In genomic region chr11:65654375-65655349, GRCh38 we compare ENCODE assay signal across 10 cellular contexts. TPM values are rescaled to one million over a fixed set of nuclear protein-coding genes. Genes with fewer than 3 reads are reported as not detected.
A peak's percentile ranks its signal among the peaks of the same experiment; 100 is the strongest.
DNase-seq lines count a peak whose midpoint lies in the region; ATAC-seq, FAIRE-seq and TF ChIP-seq lines count a peak whose summit lies in the region.
"Had no signal": no experiment of that assay in that cellular context is flagged by ENCODE, and none has a peak within 500 bp of the region (broad histone marks: within the 10 kb centered on the region; RNA-seq: fewer than 3 reads in every experiment).

No MANE protein-coding gene starts in this region.

- no peak for FAIRE-seq in HepG2 (lab: Jason Lieb, UNC)

- H3K27ac ChIP-seq in HepG2 (ENCODE audit: extremely low read length, insufficient read depth, low read length) (peak overlapping the region; percentile 98), thyroid gland (peak overlapping the region in 2 of 3 donors; percentile 84 to 97)

- ATAC-seq in activated naive CD4-positive, alpha-beta T cell treated with anti-CD3 and anti-CD28 coated beads, Interleukin-2, amount 50 U/mL, for 72 hours: no peak
- no peak for ATAC-seq in activated CD8-positive, alpha-beta T cell treated with anti-CD3 and anti-CD28 coated beads, Interleukin-2, amount 10 ng/mL, durations not matched to agents 7 days and 5 days
- ATAC-seq in HepG2 (no peak), HG02870 (IDR thresholded peaks at IDR 0.05; ENCODE audit: unreplicated experiment) (no peak), HG03039 (IDR thresholded peaks at IDR 0.05; ENCODE audit: unreplicated experiment) (no peak), GM21825 (IDR thresholded peaks at IDR 0.05; ENCODE audit: unreplicated experiment) (no peak)
- ATAC-seq: PC-3 had no signal

- H3K4me1 Mint-ChIP-seq in activated CD8-positive, alpha-beta T cell treated with anti-CD3 and anti-CD28 coated beads, Interleukin-2, amount 10 ng/mL, durations not matched to agents 7 days and 5 days (ENCODE audit: low read depth): peaks cover 55% of the 10 kb centered on the region

- H3K36me3 Mint-ChIP-seq in activated naive CD4-positive, alpha-beta T cell treated with anti-CD3 and anti-CD28 coated beads, Interleukin-2, amount 50 U/mL, for 72 hours: peaks cover 12 to 23% of the 10 kb centered on the region in 2 donors
- H3K36me3 Mint-ChIP-seq in activated CD8-positive, alpha-beta T cell treated with anti-CD3 and anti-CD28 coated beads, Interleukin-2, amount 10 ng/mL, durations not matched to agents 7 days and 5 days (ENCODE audit: low read depth): peaks cover 77% of the 10 kb centered on the region

- no peak for TF ChIP-seq RAD21 in HepG2 (CRISPR knock-in tag; IDR thresholded peaks at IDR 0.05)

- no peaks in the 10 kb centered on the region for H3K9me3 Mint-ChIP-seq in activated naive CD4-positive, alpha-beta T cell treated with anti-CD3 and anti-CD28 coated beads, Interleukin-2, amount 50 U/mL, for 72 hours
- no peaks in the 10 kb centered on the region for H3K9me3 Mint-ChIP-seq in activated CD8-positive, alpha-beta T cell treated with anti-CD3 and anti-CD28 coated beads, Interleukin-2, amount 10 ng/mL, durations not matched to agents 7 days and 5 days (ENCODE audit: insufficient read depth)

- H4K20me1 ChIP-seq in HepG2 (ENCODE audit: insufficient read depth, low read length): no peaks in the 10 kb centered on the region

- in situ Hi-C loops in HepG2 (cut with HindIII; ENCODE audit: extremely low pct_ligation_motif_present, low pct_unique_long_range_greater_than_20kb): no loop called here

- H3K27ac Mint-ChIP-seq in activated naive CD4-positive, alpha-beta T cell treated with anti-CD3 and anti-CD28 coated beads, Interleukin-2, amount 50 U/mL, for 72 hours: peak overlapping the region; percentile 2 to 96
- H3K27ac Mint-ChIP-seq in activated CD8-positive, alpha-beta T cell treated with anti-CD3 and anti-CD28 coated beads, Interleukin-2, amount 10 ng/mL, durations not matched to agents 7 days and 5 days: peak overlapping the region; percentile 56

- BruUV-seq in HepG2 (replicated peaks; lab: Mats Ljungman, UMichigan): no TSS peak

- no peak overlapping the region for H2AFZ ChIP-seq in HepG2 (ENCODE audit: low read length)

- TF ChIP-seq POLR2A in HepG2 (IDR thresholded peaks at IDR 0.05; ENCODE audit: insufficient read depth in 1 of 2, low read depth in 2 of 2, low read length in 2 of 2) (no peak), thyroid gland (IDR thresholded peaks at IDR 0.05) (no peak)

- TF ChIP-seq CTCF in HepG2 (CRISPR knock-in tag; IDR thresholded peaks at IDR 0.05) (no peak), thyroid gland (IDR thresholded peaks at IDR 0.05) (no peak)

- WGBS in HepG2 (ENCODE audit: low lambda C conversion rate): 96% methylated on average over 12 of the region's 14 CpGs
- 84 to 86% methylated on average over 14 of the region's 14 CpGs for WGBS in thyroid gland, 2 donors

- 0 out of 2 replicates have a peak overlapping the region, but pooled peaks have one; percentile 89 for H3K9ac ChIP-seq in HepG2 (ENCODE audit: insufficient read depth, low read depth, low read length)

- H3K4me3 ChIP-seq in HepG2 (replicated peaks in 1 of 3; ENCODE audit: insufficient read depth in 1 of 3, low read depth in 2 of 3, low read length in 3 of 3): no peak overlapping the region
- no peak overlapping the region for H3K4me3 ChIP-seq in thyroid gland (replicated peaks in 1 of 3)
- H3K4me3 ChIP-seq: lung had no signal

- no peaks in the 10 kb centered on the region for H3K27me3 ChIP-seq in HepG2 (ENCODE audit: control insufficient read depth in 1 of 2, insufficient read depth in 2 of 2, low read length in 2 of 2)
- H3K27me3 ChIP-seq in thyroid gland: no peaks in the 10 kb centered on the region

- H3K4me1 ChIP-seq in HepG2 (ENCODE audit: insufficient read depth, low read length) (peaks cover 35% of the 10 kb centered on the region), thyroid gland (peaks cover 25 to 38% of the 10 kb centered on the region in 2 donors)

- POLR2A ChIA-PET in activated CD8-positive, alpha-beta T cell treated with anti-CD3 and anti-CD28 coated beads, Interleukin-2, amount 10 ng/mL, durations not matched to agents 7 days and 5 days (lab: Charles Lee): interaction anchor here (0.5 to 5.4 kb wide), 6 partner anchors 8 to 36 kb away, joined by 3 to 50 read pairs (median 4); partner anchors contain the start of genes RELA and SIPA1
- POLR2A ChIA-PET in HepG2 (lab: Yijun Ruan, JAX): interaction anchor here (1.1 to 4.3 kb wide), 7 partner anchors 8 to 132 kb away, joined by 3 to 78 read pairs (median 19); partner anchors contain the start of genes KAT5, OVOL1, RELA and SIPA1

- intact Hi-C loops in HepG2 (cut with micrococcal nuclease; ENCODE audit: unreplicated experiment): no loop called here
- intact Hi-C loops in thyroid gland (cut with DNase I): loop anchor here (5.0 kb wide), 1 partner anchor 37 kb away; the partner anchor contains the start of gene PCNX3

- H3K4me3 Mint-ChIP-seq in activated CD8-positive, alpha-beta T cell treated with anti-CD3 and anti-CD28 coated beads, Interleukin-2, amount 10 ng/mL, durations not matched to agents 7 days and 5 days: no peak overlapping the region

- DNase-seq in activated naive CD4-positive, alpha-beta T cell treated with anti-CD3 and anti-CD28 coated beads, Interleukin-2, amount 50 U/mL, for 72 hours (ENCODE audit: low spot score in 2 of 2): no peak
- DNase-seq in activated naive CD4-positive, alpha-beta T cell treated with anti-CD3 and anti-CD28 coated beads, Interleukin-2, amount 50 U/mL, for 16 hours: no peak
- no peak for DNase-seq in activated CD8-positive, alpha-beta T cell treated with anti-CD3 and anti-CD28 coated beads, Interleukin-2, amount 10 ng/mL, durations not matched to agents 7 days and 5 days
- DNase-seq in HepG2 (ENCODE audit: low spot score) (no peak), thyroid gland (no peak)
- DNase-seq: PC-3 had no signal

- no peak overlapping the region for H3K4me2 ChIP-seq in HepG2 (ENCODE audit: low read depth, low read length)

- H3K36me3 ChIP-seq in HepG2 (replicated peaks in 1 of 2; ENCODE audit: control insufficient read depth in 1 of 2, insufficient read depth in 2 of 2, low read length in 2 of 2): peaks cover 27 to 49% of the 10 kb centered on the region in 2 experiments
- peaks cover 64 to 69% of the 10 kb centered on the region in 2 donors for H3K36me3 ChIP-seq in thyroid gland

- H3K27me3 Mint-ChIP-seq in activated CD8-positive, alpha-beta T cell treated with anti-CD3 and anti-CD28 coated beads, Interleukin-2, amount 10 ng/mL, durations not matched to agents 7 days and 5 days (ENCODE audit: low read depth): no peaks in the 10 kb centered on the region

- CTCF ChIA-PET in activated CD8-positive, alpha-beta T cell treated with anti-CD3 and anti-CD28 coated beads, Interleukin-2, amount 10 ng/mL, durations not matched to agents 7 days and 5 days (lab: Charles Lee): interaction anchor here (0.7 to 2.8 kb wide), 4 partner anchors 8 to 28 kb away, joined by 3 to 25 read pairs (median 13); partner anchors contain the start of genes RELA and SIPA1
- CTCF ChIA-PET in HepG2 (lab: Yijun Ruan, JAX; ENCODE audit: low intra/inter-chr PET ratio, low total read pairs): no interaction called here

- TF ChIP-seq EP300 in HepG2 (IDR thresholded peaks at IDR 0.05; ENCODE audit: low read depth in 2 of 2, low read length in 2 of 2) (no peak), HepG2 (CRISPR knock-in tag; IDR thresholded peaks at IDR 0.05; ENCODE audit: borderline replicate concordance) (no peak)

- no peaks in the 10 kb centered on the region for H3K79me2 ChIP-seq in HepG2 (ENCODE audit: insufficient read depth, low read length)

- H3K9me3 ChIP-seq in HepG2 (ENCODE audit: low read length) (no peaks in the 10 kb centered on the region), thyroid gland (no peaks in the 10 kb centered on the region)

RNA-seq across cellular contexts. Expression of gene RELA, which starts 8.1 kb away (rescaled TPM):
- total RNA-seq in activated naive CD4-positive, alpha-beta T cell treated with anti-CD3 and anti-CD28 coated beads, Interleukin-2, amount 50 U/mL, for 72 hours: 10 to 100 TPM; 81.7 to 97.8 TPM
- total RNA-seq in activated CD8-positive, alpha-beta T cell treated with anti-CD3 and anti-CD28 coated beads, Interleukin-2, amount 10 ng/mL, durations not matched to agents 7 days and 5 days: 10 to 100 TPM; 72.5 to 82.4 TPM
- total RNA-seq in HepG2 (2016; rRNA removed; fragmentation: Illumina TruSeq; extraction: Trizol) (18.7 and 21.4 TPM in 2 replicates), thyroid gland (10 to 100 TPM; 40.3 to 55.8 (median 48.7) TPM)
- 13.2 and 15.2 TPM in 2 replicates for total RNA-seq in HepG2 (2016; cell fraction: cytosol; rRNA removed; fragmentation: Illumina TruSeq; extraction: Trizol; ENCODE audit: low read depth)
- total RNA-seq in HepG2 (2016; cell fraction: insoluble cytoplasmic fraction; rRNA removed; fragmentation: Illumina TruSeq; extraction: Trizol): 18.1 and 22.6 TPM in 2 replicates
- 29.5 and 31.1 TPM in 2 replicates for total RNA-seq in HepG2 (2016; cell fraction: membrane; rRNA removed; fragmentation: Illumina TruSeq; extraction: Trizol)
- total RNA-seq in HepG2 (2016; cell fraction: nucleus; rRNA removed; fragmentation: Illumina TruSeq; extraction: Trizol): 22.2 and 24.4 TPM in 2 replicates
- polyA plus RNA-seq in HepG2 (2011; rRNA removed): 40.5 and 51.0 TPM in 2 replicates
- 17.1 and 18.5 TPM in 2 replicates for polyA plus RNA-seq in HepG2 (2011; cell fraction: cytosol; rRNA removed)
- 130 and 135 TPM in 2 replicates for polyA plus RNA-seq in HepG2 (2011; cell fraction: nucleus; rRNA removed)
- 35.3 and 47.6 TPM in 2 replicates for polyA plus RNA-seq in HepG2 (2012)
- polyA plus RNA-seq in HepG2 (2016; cell fraction: cytosol; fragmentation: Illumina TruSeq; extraction: Trizol; ENCODE audit: low read depth): 18.5 and 18.9 TPM in 2 replicates
- polyA plus RNA-seq in HepG2 (2016; cell fraction: insoluble cytoplasmic fraction; fragmentation: Illumina TruSeq; extraction: Trizol; ENCODE audit: low read depth): 29.6 and 39.8 TPM in 2 replicates
- polyA plus RNA-seq in HepG2 (2016; cell fraction: membrane; fragmentation: Illumina TruSeq; extraction: Trizol; ENCODE audit: low read depth): 31.6 and 34.3 TPM in 2 replicates
- 67.4 and 71.3 TPM in 2 replicates for polyA plus RNA-seq in HepG2 (2016; cell fraction: nucleus; fragmentation: Illumina TruSeq; extraction: Trizol; ENCODE audit: insufficient read depth, low read depth)
- 44.8 and 56.8 TPM in 2 replicates for polyA minus RNA-seq in HepG2 (2011; rRNA and poly(A)+ RNA removed; ENCODE audit: low replicate concordance)
- 19.2 and 21.1 TPM in 2 replicates for polyA minus RNA-seq in HepG2 (2011; cell fraction: cytosol; rRNA and poly(A)+ RNA removed)
- polyA minus RNA-seq in HepG2 (2011; cell fraction: nucleus; rRNA and poly(A)+ RNA removed): 31.7 and 34.9 TPM in 2 replicates

RNA-seq across cellular contexts. Expression of gene SIPA1, which starts 16.8 kb away (rescaled TPM):
- 100 to 1,000 TPM; 185 to 203 TPM for total RNA-seq in activated naive CD4-positive, alpha-beta T cell treated with anti-CD3 and anti-CD28 coated beads, Interleukin-2, amount 50 U/mL, for 72 hours
- total RNA-seq in activated CD8-positive, alpha-beta T cell treated with anti-CD3 and anti-CD28 coated beads, Interleukin-2, amount 10 ng/mL, durations not matched to agents 7 days and 5 days: 100 to 1,000 TPM; 245 to 274 TPM
- 5.4 and 5.8 TPM in 2 replicates for total RNA-seq in HepG2 (2016; rRNA removed; fragmentation: Illumina TruSeq; extraction: Trizol)
- total RNA-seq in HepG2 (2016; cell fraction: cytosol; rRNA removed; fragmentation: Illumina TruSeq; extraction: Trizol; ENCODE audit: low read depth): 2.4 and 2.5 TPM in 2 replicates
- total RNA-seq in HepG2 (2016; cell fraction: insoluble cytoplasmic fraction; rRNA removed; fragmentation: Illumina TruSeq; extraction: Trizol): 5.0 and 7.9 TPM in 2 replicates
- 5.1 and 6.5 TPM in 2 replicates for total RNA-seq in HepG2 (2016; cell fraction: membrane; rRNA removed; fragmentation: Illumina TruSeq; extraction: Trizol)
- total RNA-seq in HepG2 (2016; cell fraction: nucleus; rRNA removed; fragmentation: Illumina TruSeq; extraction: Trizol): 4.5 and 6.8 TPM in 2 replicates
- 7.7 and 9.1 TPM in 2 replicates for polyA plus RNA-seq in HepG2 (2011; rRNA removed)
- polyA plus RNA-seq in HepG2 (2011; cell fraction: cytosol; rRNA removed): 4.1 and 8.2 TPM in 2 replicates
- polyA plus RNA-seq in HepG2 (2011; cell fraction: nucleus; rRNA removed): 29.6 and 37.0 TPM in 2 replicates
- polyA plus RNA-seq in HepG2 (2012): 4.6 and 5.8 TPM in 2 replicates
- polyA plus RNA-seq in HepG2 (2016; cell fraction: cytosol; fragmentation: Illumina TruSeq; extraction: Trizol; ENCODE audit: low read depth): 2.6 and 2.8 TPM in 2 replicates
- polyA plus RNA-seq in HepG2 (2016; cell fraction: insoluble cytoplasmic fraction; fragmentation: Illumina TruSeq; extraction: Trizol; ENCODE audit: low read depth): 4.1 and 5.0 TPM in 2 replicates
- polyA plus RNA-seq in HepG2 (2016; cell fraction: membrane; fragmentation: Illumina TruSeq; extraction: Trizol; ENCODE audit: low read depth): 4.4 and 5.1 TPM in 2 replicates
- 10.2 and 11.1 TPM in 2 replicates for polyA plus RNA-seq in HepG2 (2016; cell fraction: nucleus; fragmentation: Illumina TruSeq; extraction: Trizol; ENCODE audit: insufficient read depth, low read depth)
- 33.6 and 36.0 TPM in 2 replicates for polyA minus RNA-seq in HepG2 (2011; rRNA and poly(A)+ RNA removed; ENCODE audit: low replicate concordance)
- 9.0 and 11.6 TPM in 2 replicates for polyA minus RNA-seq in HepG2 (2011; cell fraction: cytosol; rRNA and poly(A)+ RNA removed)
- polyA minus RNA-seq in HepG2 (2011; cell fraction: nucleus; rRNA and poly(A)+ RNA removed): 6.8 and 10.8 TPM in 2 replicates
- 10 to 100 TPM; 19.2 to 40.6 (median 32.7) TPM for total RNA-seq in thyroid gland

RNA-seq across cellular contexts. Expression of gene PCNX3, which starts 39.1 kb away (rescaled TPM):
- total RNA-seq in activated naive CD4-positive, alpha-beta T cell treated with anti-CD3 and anti-CD28 coated beads, Interleukin-2, amount 50 U/mL, for 72 hours: 10 to 100 TPM; 34.8 to 48.1 TPM
- 10 to 100 TPM; 50.1 to 54.8 TPM for total RNA-seq in activated CD8-positive, alpha-beta T cell treated with anti-CD3 and anti-CD28 coated beads, Interleukin-2, amount 10 ng/mL, durations not matched to agents 7 days and 5 days
- total RNA-seq in HepG2 (2016; rRNA removed; fragmentation: Illumina TruSeq; extraction: Trizol) (14.5 and 23.0 TPM in 2 replicates), thyroid gland (10 to 100 TPM; 18.9 to 54.2 (median 47.0) TPM)
- 8.5 and 8.7 TPM in 2 replicates for total RNA-seq in HepG2 (2016; cell fraction: cytosol; rRNA removed; fragmentation: Illumina TruSeq; extraction: Trizol; ENCODE audit: low read depth)
- total RNA-seq in HepG2 (2016; cell fraction: insoluble cytoplasmic fraction; rRNA removed; fragmentation: Illumina TruSeq; extraction: Trizol): 12.2 and 22.7 TPM in 2 replicates
- 9.3 and 9.7 TPM in 2 replicates for total RNA-seq in HepG2 (2016; cell fraction: membrane; rRNA removed; fragmentation: Illumina TruSeq; extraction: Trizol)
- 26.0 and 33.8 TPM in 2 replicates for total RNA-seq in HepG2 (2016; cell fraction: nucleus; rRNA removed; fragmentation: Illumina TruSeq; extraction: Trizol)
- 16.2 and 23.1 TPM in 2 replicates for polyA plus RNA-seq in HepG2 (2011; rRNA removed)
- 12.7 and 17.1 TPM in 2 replicates for polyA plus RNA-seq in HepG2 (2011; cell fraction: cytosol; rRNA removed)
- polyA plus RNA-seq in HepG2 (2011; cell fraction: nucleus; rRNA removed): 99.5 and 123 TPM in 2 replicates
- polyA plus RNA-seq in HepG2 (2012): 14.4 and 24.5 TPM in 2 replicates
- 4.3 and 4.9 TPM in 2 replicates for polyA plus RNA-seq in HepG2 (2016; cell fraction: cytosol; fragmentation: Illumina TruSeq; extraction: Trizol; ENCODE audit: low read depth)
- polyA plus RNA-seq in HepG2 (2016; cell fraction: insoluble cytoplasmic fraction; fragmentation: Illumina TruSeq; extraction: Trizol; ENCODE audit: low read depth): 14.3 and 21.7 TPM in 2 replicates
- 5.8 and 6.9 TPM in 2 replicates for polyA plus RNA-seq in HepG2 (2016; cell fraction: membrane; fragmentation: Illumina TruSeq; extraction: Trizol; ENCODE audit: low read depth)
- polyA plus RNA-seq in HepG2 (2016; cell fraction: nucleus; fragmentation: Illumina TruSeq; extraction: Trizol; ENCODE audit: insufficient read depth, low read depth): 68.2 and 73.5 TPM in 2 replicates
- 35.6 and 67.6 TPM in 2 replicates for polyA minus RNA-seq in HepG2 (2011; rRNA and poly(A)+ RNA removed; ENCODE audit: low replicate concordance)
- 23.3 and 27.8 TPM in 2 replicates for polyA minus RNA-seq in HepG2 (2011; cell fraction: cytosol; rRNA and poly(A)+ RNA removed)
- 32.3 and 32.8 TPM in 2 replicates for polyA minus RNA-seq in HepG2 (2011; cell fraction: nucleus; rRNA and poly(A)+ RNA removed)

RNA-seq across cellular contexts. Expression of gene MAP3K11, which starts 40.6 kb away (rescaled TPM):
- total RNA-seq in activated naive CD4-positive, alpha-beta T cell treated with anti-CD3 and anti-CD28 coated beads, Interleukin-2, amount 50 U/mL, for 72 hours: 10 to 100 TPM; 73.6 to 76.5 TPM
- total RNA-seq in activated CD8-positive, alpha-beta T cell treated with anti-CD3 and anti-CD28 coated beads, Interleukin-2, amount 10 ng/mL, durations not matched to agents 7 days and 5 days: 10 to 100 TPM; 56.7 to 66.5 TPM
- total RNA-seq in HepG2 (2016; rRNA removed; fragmentation: Illumina TruSeq; extraction: Trizol): 35.6 and 51.5 TPM in 2 replicates
- total RNA-seq in HepG2 (2016; cell fraction: cytosol; rRNA removed; fragmentation: Illumina TruSeq; extraction: Trizol; ENCODE audit: low read depth): 9.8 and 11.0 TPM in 2 replicates
- 28.4 and 51.3 TPM in 2 replicates for total RNA-seq in HepG2 (2016; cell fraction: insoluble cytoplasmic fraction; rRNA removed; fragmentation: Illumina TruSeq; extraction: Trizol)
- total RNA-seq in HepG2 (2016; cell fraction: membrane; rRNA removed; fragmentation: Illumina TruSeq; extraction: Trizol): 23.9 and 24.4 TPM in 2 replicates
- total RNA-seq in HepG2 (2016; cell fraction: nucleus; rRNA removed; fragmentation: Illumina TruSeq; extraction: Trizol): 38.3 and 44.6 TPM in 2 replicates
- 35.9 and 54.6 TPM in 2 replicates for polyA plus RNA-seq in HepG2 (2011; rRNA removed)
- polyA plus RNA-seq in HepG2 (2011; cell fraction: cytosol; rRNA removed): 29.9 and 43.3 TPM in 2 replicates
- 105 and 109 TPM in 2 replicates for polyA plus RNA-seq in HepG2 (2011; cell fraction: nucleus; rRNA removed)
- polyA plus RNA-seq in HepG2 (2012): 41.6 and 47.6 TPM in 2 replicates
- 10.0 and 10.8 TPM in 2 replicates for polyA plus RNA-seq in HepG2 (2016; cell fraction: cytosol; fragmentation: Illumina TruSeq; extraction: Trizol; ENCODE audit: low read depth)
- polyA plus RNA-seq in HepG2 (2016; cell fraction: insoluble cytoplasmic fraction; fragmentation: Illumina TruSeq; extraction: Trizol; ENCODE audit: low read depth): 43.2 and 55.5 TPM in 2 replicates
- polyA plus RNA-seq in HepG2 (2016; cell fraction: membrane; fragmentation: Illumina TruSeq; extraction: Trizol; ENCODE audit: low read depth): 24.5 and 29.1 TPM in 2 replicates
- polyA plus RNA-seq in HepG2 (2016; cell fraction: nucleus; fragmentation: Illumina TruSeq; extraction: Trizol; ENCODE audit: insufficient read depth, low read depth): 98.1 and 107 TPM in 2 replicates
- polyA minus RNA-seq in HepG2 (2011; rRNA and poly(A)+ RNA removed; ENCODE audit: low replicate concordance): 59.8 and 117 TPM in 2 replicates
- polyA minus RNA-seq in HepG2 (2011; cell fraction: cytosol; rRNA and poly(A)+ RNA removed): 35.9 and 41.2 TPM in 2 replicates
- polyA minus RNA-seq in HepG2 (2011; cell fraction: nucleus; rRNA and poly(A)+ RNA removed): 61.7 and 76.1 TPM in 2 replicates
- 10 to 100 TPM; 43.1 to 67.8 (median 51.3) TPM for total RNA-seq in thyroid gland

RNA-seq across cellular contexts. Expression of gene KAT5, which starts 57.4 kb away (rescaled TPM):
- total RNA-seq in activated naive CD4-positive, alpha-beta T cell treated with anti-CD3 and anti-CD28 coated beads, Interleukin-2, amount 50 U/mL, for 72 hours: 100 to 1,000 TPM in 1 of 2 donors, 10 to 100 TPM in 1; 61.4 to 106 TPM
- 10 to 100 TPM; 63.2 to 68.7 TPM for total RNA-seq in activated CD8-positive, alpha-beta T cell treated with anti-CD3 and anti-CD28 coated beads, Interleukin-2, amount 10 ng/mL, durations not matched to agents 7 days and 5 days
- 45.4 and 48.3 TPM in 2 replicates for total RNA-seq in HepG2 (2016; rRNA removed; fragmentation: Illumina TruSeq; extraction: Trizol)
- total RNA-seq in HepG2 (2016; cell fraction: cytosol; rRNA removed; fragmentation: Illumina TruSeq; extraction: Trizol; ENCODE audit: low read depth): 8.5 and 8.6 TPM in 2 replicates
- total RNA-seq in HepG2 (2016; cell fraction: insoluble cytoplasmic fraction; rRNA removed; fragmentation: Illumina TruSeq; extraction: Trizol): 45.1 and 48.4 TPM in 2 replicates
- total RNA-seq in HepG2 (2016; cell fraction: membrane; rRNA removed; fragmentation: Illumina TruSeq; extraction: Trizol): 17.0 and 19.2 TPM in 2 replicates
- total RNA-seq in HepG2 (2016; cell fraction: nucleus; rRNA removed; fragmentation: Illumina TruSeq; extraction: Trizol): 28.1 and 30.8 TPM in 2 replicates
- polyA plus RNA-seq in HepG2 (2011; rRNA removed): 34.4 and 35.2 TPM in 2 replicates
- polyA plus RNA-seq in HepG2 (2011; cell fraction: cytosol; rRNA removed): 21.9 and 28.4 TPM in 2 replicates
- polyA plus RNA-seq in HepG2 (2011; cell fraction: nucleus; rRNA removed): 53.3 and 53.6 TPM in 2 replicates
- 19.9 and 22.4 TPM in 2 replicates for polyA plus RNA-seq in HepG2 (2012)
- 5.2 and 5.8 TPM in 2 replicates for polyA plus RNA-seq in HepG2 (2016; cell fraction: cytosol; fragmentation: Illumina TruSeq; extraction: Trizol; ENCODE audit: low read depth)
- 41.7 and 50.6 TPM in 2 replicates for polyA plus RNA-seq in HepG2 (2016; cell fraction: insoluble cytoplasmic fraction; fragmentation: Illumina TruSeq; extraction: Trizol; ENCODE audit: low read depth)
- 9.1 and 12.0 TPM in 2 replicates for polyA plus RNA-seq in HepG2 (2016; cell fraction: membrane; fragmentation: Illumina TruSeq; extraction: Trizol; ENCODE audit: low read depth)
- polyA plus RNA-seq in HepG2 (2016; cell fraction: nucleus; fragmentation: Illumina TruSeq; extraction: Trizol; ENCODE audit: insufficient read depth, low read depth): 60.8 and 65.4 TPM in 2 replicates
- polyA minus RNA-seq in HepG2 (2011; rRNA and poly(A)+ RNA removed; ENCODE audit: low replicate concordance): 78.3 and 126 TPM in 2 replicates
- polyA minus RNA-seq in HepG2 (2011; cell fraction: cytosol; rRNA and poly(A)+ RNA removed): 15.4 and 16.3 TPM in 2 replicates
- 39.5 and 44.1 TPM in 2 replicates for polyA minus RNA-seq in HepG2 (2011; cell fraction: nucleus; rRNA and poly(A)+ RNA removed)
- total RNA-seq in thyroid gland: 100 to 1,000 TPM in 1 of 4 donors, 10 to 100 TPM in 3; 78.5 to 114 (median 81.1) TPM

Comparison
In these comparisons a context has a peak if more than half of its experiments do, and no peak if none do; other contexts are left out.
1. RNA of gene SIPA1, which starts 16.8 kb away (total RNA-seq): 245 to 274 TPM in activated CD8-positive, alpha-beta T cell treated with anti-CD3 and anti-CD28 coated beads, Interleukin-2, amount 10 ng/mL, durations not matched to agents 7 days and 5 days and 185 to 203 TPM in activated naive CD4-positive, alpha-beta T cell treated with anti-CD3 and anti-CD28 coated beads, Interleukin-2, amount 50 U/mL, for 72 hours; 19.2 to 40.6 TPM in thyroid gland and 2.4 to 7.9 TPM in HepG2; every median in the first group is over 4 times any median in the second.